Comparison of ENCODE assay signal across 7 cellular contexts in genomic region chr5:70451249-70451984, GRCh38.
DNase-seq lines count a peak whose midpoint lies in the region; ATAC-seq and TF ChIP-seq lines count a peak whose summit lies in the region.
"Not testable (repeated sequence)": the region's sequence is repeated elsewhere in the genome, so short reads cannot be mapped to it uniquely, and the experiment has no call there.

No MANE protein-coding gene starts in this region.

- not testable (repeated sequence) for H3K9me3 Mint-ChIP-seq in naive thymus-derived CD4-positive, alpha-beta T cell

- POLR2A ChIA-PET in naive thymus-derived CD4-positive, alpha-beta T cell (lab: Charles Lee), result not testable (repeated sequence)

- H3K4me3 Mint-ChIP-seq in naive thymus-derived CD4-positive, alpha-beta T cell, result not testable (repeated sequence)

- intact Hi-C loops in Right ventricle myocardium superior (cut with DNase I); left cardiac atrium (cut with DNase I); lower lobe of right lung (cut with DNase I); naive thymus-derived CD4-positive, alpha-beta T cell (cut with micrococcal nuclease); upper lobe of right lung (cut with DNase I): not testable (repeated sequence)

- DNase-seq in Right ventricle myocardium superior; left cardiac atrium; left lobe of liver (ENCODE audit: low spot score); lower lobe of right lung; naive thymus-derived CD4-positive, alpha-beta T cell; upper lobe of right lung: not testable (repeated sequence)

- H3K4me3 ChIP-seq in lower lobe of right lung; naive thymus-derived CD4-positive, alpha-beta T cell (ENCODE audit: low read length); upper lobe of right lung: not testable (repeated sequence)

- H3K36me3 ChIP-seq in lower lobe of right lung; naive thymus-derived CD4-positive, alpha-beta T cell (ENCODE audit: control insufficient read depth in 2 of 3, insufficient read depth in 3 of 3, low read length in 3 of 3); upper lobe of right lung: not testable (repeated sequence)

- CTCF ChIA-PET in naive thymus-derived CD4-positive, alpha-beta T cell (lab: Charles Lee), result not testable (repeated sequence)

- H3K4me1 Mint-ChIP-seq in naive thymus-derived CD4-positive, alpha-beta T cell, result not testable (repeated sequence)

- not testable (repeated sequence) for H3K36me3 Mint-ChIP-seq in naive thymus-derived CD4-positive, alpha-beta T cell

- H3K27me3 Mint-ChIP-seq in naive thymus-derived CD4-positive, alpha-beta T cell, result not testable (repeated sequence)

- not testable (repeated sequence) for H3K4me1 ChIP-seq in lower lobe of right lung; naive thymus-derived CD4-positive, alpha-beta T cell (ENCODE audit: control insufficient read depth in 2 of 2, insufficient read depth in 2 of 2, low read length in 2 of 2); upper lobe of right lung

- ATAC-seq in esophagus mucosa (peak; percentile 37), Right ventricle myocardium superior (ENCODE audit: poor library complexity) (peak; percentile 86), left cardiac atrium (peak; percentile 70 to 71), left lobe of liver (peak; percentile 34), lower lobe of right lung (peak; percentile 85 to 87), upper lobe of right lung (peak; percentile 93)
- peak; percentile 87 for ATAC-seq in naive thymus-derived CD4-positive, alpha-beta T cell

- H3K27ac Mint-ChIP-seq in naive thymus-derived CD4-positive, alpha-beta T cell, result not testable (repeated sequence)

- not testable (repeated sequence) for H3K27me3 ChIP-seq in lower lobe of right lung (ENCODE audit: low read depth); naive thymus-derived CD4-positive, alpha-beta T cell (ENCODE audit: control insufficient read depth in 2 of 2, insufficient read depth in 2 of 2, low read length in 2 of 2); upper lobe of right lung

- TF ChIP-seq CTCF in lower lobe of right lung (IDR thresholded peaks at IDR 0.05); upper lobe of right lung (IDR thresholded peaks at IDR 0.05): not testable (repeated sequence)

- H3K27ac ChIP-seq in lower lobe of right lung; naive thymus-derived CD4-positive, alpha-beta T cell (ENCODE audit: low read depth, low read length); upper lobe of right lung: not testable (repeated sequence)

- not testable (repeated sequence) for H3K9me3 ChIP-seq in lower lobe of right lung; naive thymus-derived CD4-positive, alpha-beta T cell (ENCODE audit: control insufficient read depth in 2 of 3, low read length in 3 of 3); upper lobe of right lung

Comparison
In these comparisons a context has a peak if more than half of its experiments do, and no peak if none do; other contexts are left out.
1. ATAC-seq: peak in every context shown above with its lines; median percentile 93 in upper lobe of right lung; 87 in naive thymus-derived CD4-positive, alpha-beta T cell; 86 in Right ventricle myocardium superior; 86 in lower lobe of right lung; 70 in left cardiac atrium; 37 in esophagus mucosa; 34 in left lobe of liver.